Comparison of ENCODE assay signal across 8 cellular contexts in the genomic region with DNA sequence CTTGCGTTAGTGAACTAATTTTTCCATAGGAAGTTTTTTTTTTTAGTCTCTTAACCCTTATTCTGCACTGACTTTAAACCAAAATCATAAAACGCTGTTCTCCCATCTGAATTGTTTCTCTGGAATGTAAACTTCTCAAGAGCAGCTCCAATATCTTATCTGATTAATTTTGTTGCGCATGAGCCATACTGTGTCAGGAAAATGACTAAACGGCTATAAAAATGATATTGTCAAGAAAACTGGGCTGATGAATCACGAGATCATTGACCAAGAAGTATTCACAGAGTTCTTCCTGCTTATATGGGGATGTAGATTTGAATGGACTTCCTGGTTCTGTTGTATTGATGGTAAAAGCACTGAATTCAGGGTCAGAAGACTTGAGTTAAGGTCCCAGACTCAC. TPM values are rescaled to one million over a fixed set of nuclear protein-coding genes. Genes with fewer than 3 reads are reported as not detected.
DNase-seq lines count a peak whose midpoint lies in the region; ATAC-seq and TF ChIP-seq lines count a peak whose summit lies in the region.
"Not testable (repeated sequence)": the region's sequence is repeated elsewhere in the genome, so short reads cannot be mapped to it uniquely, and the experiment has no call there.

No MANE protein-coding gene starts in this region.

- H3K9me2 ChIP-seq in HCT116 (ENCODE audit: insufficient read depth), result not testable (repeated sequence)

- RAD21 ChIA-PET in HCT116 (lab: Charles Lee; ENCODE audit: low non-redundant PET in 1 of 2, low total read pairs in 2 of 2, uncharacterized antibody in 2 of 2, unreplicated experiment in 2 of 2), result not testable (repeated sequence)

- H3K9me3 ChIP-seq in HCT116 (ENCODE audit: control insufficient read depth in 1 of 2, insufficient read depth in 1 of 2, low read depth in 1 of 2, low read length in 2 of 2), result not testable (repeated sequence)

- H3K27ac ChIP-seq in HCT116 (ENCODE audit: low read depth, low read length), result peak overlapping the region; percentile 29; the same call in 1 of the 2 replicates

- CTCF ChIA-PET in HCT116 (lab: Charles Lee), result not testable (repeated sequence)

- H3K4me3 ChIP-seq in AG10803 (ENCODE audit: low read length); cardiac fibroblast (replicated peaks in 1 of 2; ENCODE audit: low read depth in 2 of 2, low read length in 2 of 2); fibroblast of pulmonary artery (replicated peaks; ENCODE audit: low read depth, low read length): not testable (repeated sequence)
- peak overlapping the region in 1 of 2 experiments; percentile 27; a peak in 1 of 4 replicates for H3K4me3 ChIP-seq in HCT116 (replicated peaks in 1 of 2; ENCODE audit: low read depth in 1 of 2, low read length in 2 of 2)

- H3K9ac ChIP-seq in HCT116 (ENCODE audit: low read length), result peak overlapping the region; percentile 27; the same call in 1 of the 2 replicates

- DNase-seq in AG10803 (ENCODE audit: low read depth), result peak; percentile 89
- peak; percentile 65 for DNase-seq in HCT116 (ENCODE audit: low read depth, low spot score)
- peak; percentile 94 for DNase-seq in NCI-H226
- DNase-seq in SW 1271 (lab: John Stamatoyannopoulos, UW), result peak; percentile 75 to 86
- DNase-seq in cardiac fibroblast (ENCODE audit: low read depth in 2 of 2), result peak; percentile 79 to 95
- peak; percentile 91 for DNase-seq in fibroblast of pulmonary artery (ENCODE audit: low read depth)
- DNase-seq in lung microvascular endothelial cell (ENCODE audit: low read depth in 2 of 2), result peak; percentile 47 to 94
- peak; percentile 86 for DNase-seq in stromal cell of bone marrow (ENCODE audit: low read depth)

- peak; percentile 45 for ATAC-seq in HCT116

- BruUV-seq in HCT116 (replicated peaks; lab: Mats Ljungman, UMichigan), result not testable (repeated sequence)

- H2AFZ ChIP-seq in HCT116 (ENCODE audit: low read depth, low read length, poor library complexity, severe bottlenecking), result peak overlapping the region; percentile 77

- not testable (repeated sequence) for TF ChIP-seq POLR2A in HCT116 (IDR thresholded peaks at IDR 0.05; ENCODE audit: borderline replicate concordance, extremely low read depth, insufficient read depth, insufficient read length)

- intact Hi-C loops in HCT116 (cut with micrococcal nuclease), result not testable (repeated sequence)

- H3K27me3 ChIP-seq in HCT116 (ENCODE audit: insufficient read depth, low read length), result not testable (repeated sequence)

- POLR2A ChIA-PET in HCT116 (lab: Charles Lee), result not testable (repeated sequence)

- TF ChIP-seq RAD21 in HCT116 (IDR thresholded peaks at IDR 0.05; ENCODE audit: low read depth), result not testable (repeated sequence)

- H4K20me1 ChIP-seq in HCT116 (ENCODE audit: insufficient read depth), result not testable (repeated sequence)

- H3K4me2 ChIP-seq in HCT116 (ENCODE audit: low read length), result peak overlapping the region; percentile 66

- H3K79me2 ChIP-seq in HCT116 (ENCODE audit: insufficient read depth, low read length), result not testable (repeated sequence)

- TF ChIP-seq CTCF in AG10803 (conservative IDR thresholded peaks at IDR 0.05; ENCODE audit: low read length); HCT116 (IDR thresholded peaks at IDR 0.05 in 2 of 3, conservative IDR thresholded peaks at IDR 0.05 in 1 of 3; ENCODE audit: borderline replicate concordance in 1 of 3, insufficient read depth in 1 of 3, low read depth in 2 of 3, low read length in 2 of 3); cardiac fibroblast (IDR thresholded peaks at IDR 0.05; ENCODE audit: low read depth, low read length); fibroblast of pulmonary artery (IDR thresholded peaks at IDR 0.05; ENCODE audit: low read length, missing control alignments): not testable (repeated sequence)

- H3K4me1 ChIP-seq in HCT116 (ENCODE audit: control insufficient read depth in 1 of 2, insufficient read depth in 2 of 2, low read length in 2 of 2), result peaks cover 17 to 33% of the 10 kb centered on the region in 2 experiments

- not testable (repeated sequence) for H3K36me3 ChIP-seq in HCT116 (ENCODE audit: control insufficient read depth in 1 of 2, insufficient read depth in 2 of 2, low read length in 2 of 2)

TF ChIP-seq in HCT116, 20 proteins besides CTCF, POLR2A, EP300 and RAD21:
- TF ChIP-seq ELF1 (IDR thresholded peaks at IDR 0.05; ENCODE audit: borderline replicate concordance, low read depth), result peak; percentile 41
- 0 out of 2 replicates have a peak, but pooled peaks have one; percentile 15 for TF ChIP-seq CEBPB (IDR thresholded peaks at IDR 0.05; ENCODE audit: low read depth)
- TF ChIP-seq SP1 (IDR thresholded peaks at IDR 0.05; ENCODE audit: low read depth), result peak; percentile 23; the same call in 1 of the 2 replicates
- TF ChIP-seq SRF (IDR thresholded peaks at IDR 0.05; ENCODE audit: low read depth), result 0 out of 2 replicates have a peak, but pooled peaks have one; percentile 17
- peak; percentile 70; the same call in 1 of the 2 replicates for TF ChIP-seq FOSL1 (IDR thresholded peaks at IDR 0.05; ENCODE audit: low read depth)
- TF ChIP-seq JUND (IDR thresholded peaks at IDR 0.05), result peak; percentile 54; the same call in 1 of the 2 replicates
- TF ChIP-seq, protein P1, sequence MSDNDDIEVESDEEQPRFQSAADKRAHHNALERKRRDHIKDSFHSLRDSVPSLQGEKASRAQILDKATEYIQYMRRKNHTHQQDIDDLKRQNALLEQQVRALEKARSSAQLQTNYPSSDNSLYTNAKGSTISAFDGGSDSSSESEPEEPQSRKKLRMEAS (IDR thresholded peaks at IDR 0.05), result peak; percentile 24; the same call in 1 of the 2 replicates

RNA-seq across cellular contexts. Expression of a gene that starts 37.0 kb away (rescaled TPM):
- total RNA-seq in HCT116 (2021; ENCODE audit: unreplicated experiment) (43.1 TPM), lung microvascular endothelial cell (44.4 and 50.3 TPM in 2 replicates)
- 21.5 and 25.3 TPM in 2 replicates for polyA plus RNA-seq in HCT116 (2012)
